Comparison of ENCODE assay signal across 8 cellular contexts in genomic region chr4:78937837-78938236, GRCh38. TPM values are rescaled to one million over a fixed set of nuclear protein-coding genes. Genes with fewer than 3 reads are reported as not detected.
DNase-seq lines count a peak whose midpoint lies in the region; ATAC-seq and TF ChIP-seq lines count a peak whose summit lies in the region.
"Had no signal": no experiment of that assay in that cellular context is flagged by ENCODE, and none has a peak within 500 bp of the region (broad histone marks: within the 10 kb centered on the region; RNA-seq: fewer than 3 reads in every experiment).

No MANE protein-coding gene starts in this region.

- H3K27ac ChIP-seq in GM23248 = peak overlapping the region; percentile 65
- H3K27ac ChIP-seq in dorsolateral prefrontal cortex = peak overlapping the region in 31 of 59 donors; percentile 1 to 89 (median 71)
- H3K27ac ChIP-seq: spleen had no signal

- H3K9me3 Mint-ChIP-seq in osteocyte (ENCODE audit: unreplicated experiment) = no peaks in the 10 kb centered on the region

- peak overlapping the region; percentile 27 for H3K4me3 Mint-ChIP-seq in osteocyte (ENCODE audit: unreplicated experiment)

- peak overlapping the region; percentile 96 for H3K4me2 ChIP-seq in GM23248 (ENCODE audit: unreplicated experiment)

- peak overlapping the region; percentile 94 for H3K4me3 ChIP-seq in GM23248
- peak overlapping the region; percentile 67 to 98 (median 92) for H3K4me3 ChIP-seq in dorsolateral prefrontal cortex

- no peak overlapping the region for H3K27ac Mint-ChIP-seq in osteocyte (ENCODE audit: unreplicated experiment)

- H2AFZ ChIP-seq in GM23248 = peak overlapping the region; percentile 100; the same call in 1 of the 2 replicates

- H3F3A ChIP-seq in GM23248 (ENCODE audit: insufficient read depth) = no peaks in the 10 kb centered on the region

- H3K9me2 ChIP-seq in GM23248 (ENCODE audit: insufficient read depth) = no peaks in the 10 kb centered on the region

- no peaks in the 10 kb centered on the region for H3K27me3 ChIP-seq in GM23248 (replicated peaks; ENCODE audit: insufficient read depth)
- H3K27me3 ChIP-seq in dorsolateral prefrontal cortex = no peaks in the 10 kb centered on the region
- H3K27me3 ChIP-seq: spleen had no signal

- H3K9me3 ChIP-seq in GM23248 (ENCODE audit: low read depth) = no peaks in the 10 kb centered on the region
- H3K9me3 ChIP-seq: spleen had no signal

- peak overlapping the region; percentile 94 for H3K9ac ChIP-seq in GM23248

- DNase-seq in GM23248 (peak; percentile 75), NCI-H748 (lab: John Stamatoyannopoulos, UW; ENCODE audit: unreplicated experiment) (peak; percentile 54), dorsolateral prefrontal cortex (peak in 1 of 10 donors; percentile 9), osteocyte (ENCODE audit: extremely low spot score, unreplicated experiment) (no peak), T-helper 1 cell (no peak)
- DNase-seq: spleen had no signal

- H3K36me3 Mint-ChIP-seq in osteocyte (ENCODE audit: unreplicated experiment) = peaks cover 2% of the 10 kb centered on the region

- peaks cover 11% of the 10 kb centered on the region for H3K4me1 Mint-ChIP-seq in osteocyte (ENCODE audit: unreplicated experiment)

- in situ Hi-C loops in GM23248 (cut with MboI) = loop anchor here (25.0 kb wide), 2 partner anchors 1274 to 1374 kb away; no protein-coding TSS in a partner anchor

- TF ChIP-seq CTCF in dorsolateral prefrontal cortex (IDR thresholded peaks at IDR 0.05 in 54 of 56, conservative IDR thresholded peaks at IDR 0.05 in 2 of 56; ENCODE audit: low read depth in 1 of 56, partially characterized antibody in 56 of 56) (no peak), osteocyte (IDR thresholded peaks at IDR 0.05) (no peak)

- H3K27me3 Mint-ChIP-seq in osteocyte (ENCODE audit: unreplicated experiment) = peaks cover 15% of the 10 kb centered on the region

- H3K79me2 ChIP-seq in GM23248 (ENCODE audit: insufficient read depth) = peaks cover 5% of the 10 kb centered on the region; the same call in 1 of the 2 replicates

- H3K4me1 ChIP-seq in GM23248 (ENCODE audit: insufficient read depth) = peaks cover 17% of the 10 kb centered on the region

- no peak for ATAC-seq in HG03442 (IDR thresholded peaks at IDR 0.05; ENCODE audit: unreplicated experiment)
- ATAC-seq in HG03378 (IDR thresholded peaks at IDR 0.05; ENCODE audit: unreplicated experiment) = no peak

- no peaks in the 10 kb centered on the region for H3K36me3 ChIP-seq in GM23248 (ENCODE audit: low read depth)

- WGBS in GM23248 (ENCODE audit: low coverage in 1 of 2, low lambda C conversion rate in 2 of 2, missing lambda C conversion rate in 2 of 2), 2 experiments = 19 to 23% methylated on average over 4 of the region's 4 CpGs

- no peaks in the 10 kb centered on the region for H4K20me1 ChIP-seq in GM23248 (ENCODE audit: insufficient read depth)

- intact Hi-C loops in dorsolateral prefrontal cortex (cut with DNase I) = loop anchor here (5.0 kb wide), 1 partner anchor 161 kb away; the partner anchor contains the start of gene BMP2K (in 2 of the 2)

RNA-seq across cellular contexts. Expression of gene PAQR3, which starts 1.4 kb away (rescaled TPM):
- 19.2 and 20.7 TPM in 2 replicates for total RNA-seq in GM23248 (2014; rRNA removed; shearing (Covaris generic))
- polyA plus RNA-seq in GM23248 (2016; fragmentation: Nextera tagmentation; extraction: Ambion mirVana) = 10.4 and 13.1 TPM in 2 replicates
- total RNA-seq in dorsolateral prefrontal cortex (10 to 100 TPM; 22.7 to 60.0 (median 43.0) TPM), osteocyte (10.1 and 12.4 TPM in 2 replicates)

Comparison
In these comparisons a context has a peak if more than half of its experiments do, and no peak if none do; other contexts are left out.
1. DNase-seq: peak in GM23248 (single experiment) and NCI-H748 (single experiment); none in osteocyte (single experiment) and T-helper 1 cell (0 of 5).